Comparison of ENCODE assay signal across 10 cellular contexts in genomic region chr2:136052374-136053362, GRCh38.
DNase-seq lines count a peak whose midpoint lies in the region; ATAC-seq lines count a peak whose summit lies in the region.
"Had no signal": no experiment of that assay in that cellular context is flagged by ENCODE, and none has a peak within 500 bp of the region (broad histone marks: within the 10 kb centered on the region; RNA-seq: fewer than 3 reads in every experiment).

No MANE protein-coding gene starts in this region.

- H3K9me3 Mint-ChIP-seq in activated CD4-positive, alpha-beta T cell treated with anti-CD3 and anti-CD28 coated beads, Interleukin-2, amount 10 ng/mL, durations not matched to agents 24 days and 14 days, result peaks cover 3% of the 10 kb centered on the region
- peaks cover 3% of the 10 kb centered on the region for H3K9me3 Mint-ChIP-seq in stimulated activated effector memory CD8-positive, alpha-beta T cell treated with anti-CD3 and anti-CD28 coated beads, Interleukin-12 subunit alpha, Interleukin-12 subunit beta, amount 100 ng/mL, for 72 hours

- peak; percentile 73 for DNase-seq in activated CD4-positive, alpha-beta T cell treated with anti-CD3 and anti-CD28 coated beads, Interleukin-2, amount 10 ng/mL, durations not matched to agents 24 days and 14 days
- no peak for DNase-seq in activated CD4-positive, alpha-beta T cell treated with anti-CD3 and anti-CD28 coated beads for 1 hour
- DNase-seq in NCI-H226 (peak; percentile 7), NCI-H2107 treated with DMSO at 0.1 percent for 48 hours (lab: John Stamatoyannopoulos, UW; ENCODE audit: unreplicated experiment) (no peak), NCI-H82 treated with DMSO at 0.1 percent for 48 hours (lab: John Stamatoyannopoulos, UW; ENCODE audit: unreplicated experiment) (no peak), NCI-H1694 treated with DMSO at 0.1 percent for 48 hours (lab: John Stamatoyannopoulos, UW) (no peak)
- peak in 1 of 2 donors; percentile 66 for DNase-seq in stimulated activated effector memory CD8-positive, alpha-beta T cell treated with anti-CD3 and anti-CD28 coated beads, Interleukin-12 subunit alpha, Interleukin-12 subunit beta, amount 100 ng/mL, for 72 hours (ENCODE audit: low spot score in 2 of 2)
- DNase-seq: brain microvascular endothelial cell, Peyer's patch had no signal

- intact Hi-C loops in activated CD4-positive, alpha-beta T cell treated with anti-CD3 and anti-CD28 coated beads, Interleukin-2, amount 10 ng/mL, durations not matched to agents 24 days and 14 days (cut with micrococcal nuclease), result no loop called here

- peaks cover 76% of the 10 kb centered on the region for H3K4me1 Mint-ChIP-seq in activated CD4-positive, alpha-beta T cell treated with anti-CD3 and anti-CD28 coated beads, Interleukin-2, amount 10 ng/mL, durations not matched to agents 24 days and 14 days
- peaks cover 92% of the 10 kb centered on the region for H3K4me1 Mint-ChIP-seq in stimulated activated effector memory CD8-positive, alpha-beta T cell treated with anti-CD3 and anti-CD28 coated beads, Interleukin-12 subunit alpha, Interleukin-12 subunit beta, amount 100 ng/mL, for 72 hours

- ATAC-seq in GM21717 (IDR thresholded peaks at IDR 0.05; ENCODE audit: unreplicated experiment), result peak; percentile 34
- peak; percentile 67 for ATAC-seq in stimulated activated effector memory CD8-positive, alpha-beta T cell treated with anti-CD3 and anti-CD28 coated beads, Interleukin-12 subunit alpha, Interleukin-12 subunit beta, amount 100 ng/mL, for 72 hours

- peak overlapping the region; percentile 94 for H3K27ac Mint-ChIP-seq in activated CD4-positive, alpha-beta T cell treated with anti-CD3 and anti-CD28 coated beads, Interleukin-2, amount 10 ng/mL, durations not matched to agents 24 days and 14 days
- H3K27ac Mint-ChIP-seq in stimulated activated effector memory CD8-positive, alpha-beta T cell treated with anti-CD3 and anti-CD28 coated beads, Interleukin-12 subunit alpha, Interleukin-12 subunit beta, amount 100 ng/mL, for 72 hours, result peak overlapping the region; percentile 97

- peak overlapping the region; percentile 74 for H3K4me3 Mint-ChIP-seq in activated CD4-positive, alpha-beta T cell treated with anti-CD3 and anti-CD28 coated beads, Interleukin-2, amount 10 ng/mL, durations not matched to agents 24 days and 14 days
- peak overlapping the region; percentile 56 for H3K4me3 Mint-ChIP-seq in stimulated activated effector memory CD8-positive, alpha-beta T cell treated with anti-CD3 and anti-CD28 coated beads, Interleukin-12 subunit alpha, Interleukin-12 subunit beta, amount 100 ng/mL, for 72 hours

- no peaks in the 10 kb centered on the region for H3K27me3 Mint-ChIP-seq in activated CD4-positive, alpha-beta T cell treated with anti-CD3 and anti-CD28 coated beads, Interleukin-2, amount 10 ng/mL, durations not matched to agents 24 days and 14 days

- H3K36me3 Mint-ChIP-seq in activated CD4-positive, alpha-beta T cell treated with anti-CD3 and anti-CD28 coated beads, Interleukin-2, amount 10 ng/mL, durations not matched to agents 24 days and 14 days (ENCODE audit: low read depth), result peaks cover 3% of the 10 kb centered on the region
- H3K36me3 Mint-ChIP-seq in stimulated activated effector memory CD8-positive, alpha-beta T cell treated with anti-CD3 and anti-CD28 coated beads, Interleukin-12 subunit alpha, Interleukin-12 subunit beta, amount 100 ng/mL, for 72 hours, result peaks cover 24% of the 10 kb centered on the region

Comparison
In these comparisons a context has a peak if more than half of its experiments do, and no peak if none do; other contexts are left out.
1. DNase-seq: peak in activated CD4-positive, alpha-beta T cell treated with anti-CD3 and anti-CD28 coated beads, Interleukin-2, amount 10 ng/mL, durations not matched to agents 24 days and 14 days (single experiment) and NCI-H226 (single experiment); none in activated CD4-positive, alpha-beta T cell treated with anti-CD3 and anti-CD28 coated beads for 1 hour (single experiment), NCI-H2107 treated with DMSO at 0.1 percent for 48 hours (single experiment), NCI-H82 treated with DMSO at 0.1 percent for 48 hours (single experiment) and NCI-H1694 treated with DMSO at 0.1 percent for 48 hours (single experiment).